1 cellular context compared by ENCODE assay signal in genomic region chrX:1451251-1451675, GRCh38.
TF ChIP-seq lines count a peak whose summit lies in the region.

No MANE protein-coding gene starts in this region.

TF ChIP-seq in H1, 55 proteins besides CTCF, POLR2A, EP300 and RAD21 (continued from another document):
- TF ChIP-seq E2F6 (IDR thresholded peaks at IDR 0.05) (no peak), HDAC2 (IDR thresholded peaks at IDR 0.05; ENCODE audit: borderline replicate concordance in 1 of 2, low read depth in 2 of 2, low read length in 2 of 2) (no peak), RNF2 (IDR thresholded peaks at IDR 0.05; ENCODE audit: borderline replicate concordance, low read depth, low read length, missing control alignments, poor library complexity, severe bottlenecking) (no peak), CREB1 (IDR thresholded peaks at IDR 0.05) (no peak), CTBP2 (IDR thresholded peaks at IDR 0.05; ENCODE audit: borderline replicate concordance, insufficient read depth, insufficient read length, low read length) (no peak), MAFK (IDR thresholded peaks at IDR 0.05; ENCODE audit: low read depth, low read length) (no peak), ATF3 (IDR thresholded peaks at IDR 0.05; ENCODE audit: insufficient read depth, low read depth, low read length) (no peak), FOSL1 (IDR thresholded peaks at IDR 0.05; ENCODE audit: insufficient read depth, low read depth, low read length) (no peak), KDM1A (IDR thresholded peaks at IDR 0.05; ENCODE audit: borderline replicate concordance, low read length) (no peak), CBX8 (IDR thresholded peaks at IDR 0.05; ENCODE audit: borderline replicate concordance, low read depth, low read length) (no peak), USF2 (IDR thresholded peaks at IDR 0.05; ENCODE audit: low read length) (no peak), BACH1 (IDR thresholded peaks at IDR 0.05; ENCODE audit: low read length) (no peak), CBX5 (IDR thresholded peaks at IDR 0.05; ENCODE audit: low read depth, low read length) (no peak)
TF ChIP-seq in H1: peak in this region for 0.
